In the genomic region with DNA sequence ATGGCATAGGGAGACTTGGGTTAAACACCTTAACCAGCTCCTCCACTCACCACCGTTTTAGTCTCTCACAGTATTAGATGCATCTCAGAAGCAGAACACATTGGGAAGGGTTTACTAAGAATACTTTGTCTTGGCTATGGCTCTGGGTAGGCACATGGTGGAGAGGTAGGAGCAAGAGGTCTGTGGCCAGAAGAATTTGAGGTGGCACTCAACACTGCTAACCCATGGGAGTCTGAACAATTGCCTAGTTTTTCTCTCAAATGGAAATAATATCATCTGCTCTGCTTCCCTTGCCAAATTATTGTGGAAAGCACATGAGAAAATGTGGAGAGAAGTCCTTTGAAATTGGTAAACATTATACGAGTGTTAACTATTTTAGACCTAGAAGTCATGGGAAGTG, we compare ENCODE assay signal across 27 cellular contexts.
"Had no signal": no experiment of that assay in that cellular context is flagged by ENCODE, and none has a peak within 500 bp of the region (broad histone marks: within the 10 kb centered on the region; RNA-seq: fewer than 3 reads in every experiment).

No MANE protein-coding gene starts in this region.

- H3K27me3 ChIP-seq: ascending aorta, cardiac muscle cell had no signal

- H3K36me3 ChIP-seq: ascending aorta, cardiac muscle cell, WERI-Rb-1 had no signal

- H3K9me3 ChIP-seq: ascending aorta had no signal

- H3K27ac ChIP-seq: ascending aorta, cardiac muscle cell, WERI-Rb-1 had no signal

- H3K4me3 ChIP-seq: ascending aorta, cardiac muscle cell had no signal

- DNase-seq: activated CD4-positive, alpha-beta memory T cell treated with anti-CD3 and anti-CD28 coated beads, Interleukin-2, amount 10 ng/mL, durations not matched to agents 7 days and 5 days; activated CD4-positive, alpha-beta T cell treated with anti-CD3 and anti-CD28 coated beads for 1 hour; activated CD4-positive, alpha-beta T cell treated with anti-CD3 and anti-CD28 coated beads for 36 hours; activated CD4-positive, alpha-beta T cell treated with anti-CD3 and anti-CD28 coated beads for 48 hours; activated CD4-positive, alpha-beta T cell treated with anti-CD3 and anti-CD28 coated beads, Interleukin-2, amount 10 ng/mL, durations not matched to agents 7 days and 5 days; activated CD4-positive, alpha-beta T cell treated with anti-CD3 and anti-CD28 coated beads, Interleukin-2, amount 50 U/mL, for 48 hours; activated CD4-positive, CD25-positive, alpha-beta regulatory T cell; activated CD8-positive, alpha-beta memory T cell treated with anti-CD3 and anti-CD28 coated beads for 24 hours; activated CD8-positive, alpha-beta memory T cell treated with anti-CD3 and anti-CD28 coated beads, Interleukin-2, amount 10 ng/mL, durations not matched to agents 7 days and 5 days; activated CD8-positive, alpha-beta memory T cell treated with anti-CD3 and anti-CD28 coated beads, Interleukin-2, amount 50 U/mL, for 48 hours; activated CD8-positive, alpha-beta T cell treated with anti-CD3 and anti-CD28 coated beads, Interleukin-2, amount 10 ng/mL, durations not matched to agents 7 days and 5 days; activated effector memory CD4-positive, alpha-beta T cell treated with Interleukin-2 at 50 U/mL for 16 hours; activated gamma-delta T cell; activated naive CD4-positive, alpha-beta T cell treated with anti-CD3 and anti-CD28 coated beads, Interleukin-2, amount 10 ng/mL, durations not matched to agents 7 days and 5 days; activated naive CD4-positive, alpha-beta T cell treated with Interleukin-2 at 50 U/mL for 16 hours; activated naive CD8-positive, alpha-beta T cell treated with anti-CD3 and anti-CD28 coated beads, Interleukin-2, amount 10 ng/mL, durations not matched to agents 7 days and 5 days; activated naive CD8-positive, alpha-beta T cell treated with anti-CD3 and anti-CD28 coated beads, Interleukin-2, amount 50 U/mL, for 24 hours; activated T-cell treated with anti-CD3 and anti-CD28 coated beads, Interleukin-2, amount 50 U/mL, for 24 hours; activated T-cell treated with anti-CD3 and anti-CD28 coated beads, Interleukin-2, amount 50 U/mL, for 48 hours; amygdala; anterior cingulate cortex; T-helper 1 cell; T-helper 2 cell; T-helper 9 cell; WERI-Rb-1 had no signal
